ENCODE assay signal across 1 cellular context in genomic region chr7:18004372-18004771, GRCh38.
TF ChIP-seq lines count a peak whose summit lies in the region.

No MANE protein-coding gene starts in this region.

TF ChIP-seq in IMR-90, 13 proteins besides CTCF, POLR2A, EP300 and RAD21:
- TF ChIP-seq USF2 (IDR thresholded peaks at IDR 0.05; ENCODE audit: low read depth, low read length) (no peak), BHLHE40 (IDR thresholded peaks at IDR 0.05; ENCODE audit: low read depth, low read length) (no peak), MXI1 (IDR thresholded peaks at IDR 0.05; ENCODE audit: borderline replicate concordance, low read depth, low read length) (no peak), CEBPB (IDR thresholded peaks at IDR 0.05; ENCODE audit: low read depth, low read length) (no peak), CHD1 (IDR thresholded peaks at IDR 0.05; ENCODE audit: low read depth, low read length) (no peak), ELK1 (IDR thresholded peaks at IDR 0.05; ENCODE audit: borderline replicate concordance, low read depth, low read length) (no peak), SMC3 (IDR thresholded peaks at IDR 0.05; ENCODE audit: low read depth, low read length) (no peak), FOS (IDR thresholded peaks at IDR 0.05; ENCODE audit: low read depth, low read length) (no peak), MAFK (IDR thresholded peaks at IDR 0.05; ENCODE audit: low read depth, low read length) (no peak), RCOR1 (IDR thresholded peaks at IDR 0.05; ENCODE audit: insufficient replicate concordance, low read length) (no peak), MAZ (IDR thresholded peaks at IDR 0.05; ENCODE audit: borderline replicate concordance, low read depth, low read length) (no peak), RFX5 (IDR thresholded peaks at IDR 0.05; ENCODE audit: low read depth, low read length) (no peak), NFE2L2 (IDR thresholded peaks at IDR 0.05; ENCODE audit: low read depth, low read length) (no peak)
TF ChIP-seq in IMR-90: peak in this region for 0.
